In the genomic region with DNA sequence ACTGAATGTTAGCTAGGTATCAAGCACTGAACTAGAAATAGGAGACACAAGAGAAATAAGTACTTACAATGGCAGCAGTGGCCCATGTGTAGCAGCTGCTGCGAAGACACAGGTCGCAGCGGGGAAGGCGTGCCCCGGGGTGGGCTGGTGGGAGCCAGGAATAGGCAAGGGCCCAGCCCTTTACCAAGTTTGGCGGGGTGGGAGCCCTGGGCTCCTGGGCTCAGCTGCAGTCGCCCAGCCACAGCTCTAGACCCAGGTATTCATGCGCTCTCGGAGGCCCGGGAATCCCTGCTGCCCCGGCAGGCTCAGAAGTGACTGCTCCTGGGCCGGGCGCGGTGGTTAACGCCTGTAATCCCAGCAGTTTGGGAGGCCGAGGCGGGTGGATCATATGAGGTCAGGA, we compare ENCODE assay signal across 1 cellular context.
TF ChIP-seq lines count a peak whose summit lies in the region.

No MANE protein-coding gene starts in this region.

TF ChIP-seq in SK-N-SH, 30 proteins besides CTCF, POLR2A, EP300 and RAD21 (continued from another document):
- TF ChIP-seq, protein P1, sequence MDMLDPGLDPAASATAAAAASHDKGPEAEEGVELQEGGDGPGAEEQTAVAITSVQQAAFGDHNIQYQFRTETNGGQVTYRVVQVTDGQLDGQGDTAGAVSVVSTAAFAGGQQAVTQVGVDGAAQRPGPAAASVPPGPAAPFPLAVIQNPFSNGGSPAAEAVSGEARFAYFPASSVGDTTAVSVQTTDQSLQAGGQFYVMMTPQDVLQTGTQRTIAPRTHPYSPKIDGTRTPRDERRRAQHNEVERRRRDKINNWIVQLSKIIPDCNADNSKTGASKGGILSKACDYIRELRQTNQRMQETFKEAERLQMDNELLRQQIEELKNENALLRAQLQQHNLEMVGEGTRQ (IDR thresholded peaks at IDR 0.05; ENCODE audit: borderline replicate concordance, low read depth, low read length), result no peak
- TF ChIP-seq, protein P2, sequence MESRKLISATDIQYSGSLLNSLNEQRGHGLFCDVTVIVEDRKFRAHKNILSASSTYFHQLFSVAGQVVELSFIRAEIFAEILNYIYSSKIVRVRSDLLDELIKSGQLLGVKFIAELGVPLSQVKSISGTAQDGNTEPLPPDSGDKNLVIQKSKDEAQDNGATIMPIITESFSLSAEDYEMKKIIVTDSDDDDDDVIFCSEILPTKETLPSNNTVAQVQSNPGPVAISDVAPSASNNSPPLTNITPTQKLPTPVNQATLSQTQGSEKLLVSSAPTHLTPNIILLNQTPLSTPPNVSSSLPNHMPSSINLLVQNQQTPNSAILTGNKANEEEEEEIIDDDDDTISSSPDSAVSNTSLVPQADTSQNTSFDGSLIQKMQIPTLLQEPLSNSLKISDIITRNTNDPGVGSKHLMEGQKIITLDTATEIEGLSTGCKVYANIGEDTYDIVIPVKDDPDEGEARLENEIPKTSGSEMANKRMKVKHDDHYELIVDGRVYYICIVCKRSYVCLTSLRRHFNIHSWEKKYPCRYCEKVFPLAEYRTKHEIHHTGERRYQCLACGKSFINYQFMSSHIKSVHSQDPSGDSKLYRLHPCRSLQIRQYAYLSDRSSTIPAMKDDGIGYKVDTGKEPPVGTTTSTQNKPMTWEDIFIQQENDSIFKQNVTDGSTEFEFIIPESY (IDR thresholded peaks at IDR 0.05; ENCODE audit: borderline replicate concordance, low read depth), result no peak
- no peak for TF ChIP-seq YY1 (IDR thresholded peaks at IDR 0.05; ENCODE audit: low read depth)
- TF ChIP-seq GATA2 (CRISPR knock-in tag; IDR thresholded peaks at IDR 0.05), result no peak
- no peak for TF ChIP-seq REST (IDR thresholded peaks at IDR 0.05; ENCODE audit: low read depth, low read length)
- TF ChIP-seq CHD2 (IDR thresholded peaks at IDR 0.05; ENCODE audit: low read length, partially characterized antibody), result no peak
- TF ChIP-seq RCOR1 (IDR thresholded peaks at IDR 0.05; ENCODE audit: low read length), result no peak
- TF ChIP-seq TEAD4 (IDR thresholded peaks at IDR 0.05; ENCODE audit: borderline replicate concordance, insufficient read depth), result no peak
- TF ChIP-seq FOSL2 (IDR thresholded peaks at IDR 0.05; ENCODE audit: borderline replicate concordance, low read depth), result no peak
- no peak for TF ChIP-seq SIN3A (IDR thresholded peaks at IDR 0.05; ENCODE audit: borderline replicate concordance, low read depth, low read length)
- TF ChIP-seq FOXM1 (IDR thresholded peaks at IDR 0.05; ENCODE audit: low read depth), result no peak
- no peak for TF ChIP-seq RFX5 (IDR thresholded peaks at IDR 0.05; ENCODE audit: low read length)
- TF ChIP-seq SMC3 (IDR thresholded peaks at IDR 0.05; ENCODE audit: low read depth, low read length), result no peak
- TF ChIP-seq MXI1 (IDR thresholded peaks at IDR 0.05; ENCODE audit: low read depth, low read length), result no peak
- no peak for TF ChIP-seq EZH2phosphoT487 (IDR thresholded peaks at IDR 0.05; ENCODE audit: borderline replicate concordance, low read depth)
- TF ChIP-seq GABPA (IDR thresholded peaks at IDR 0.05; ENCODE audit: low read depth), result no peak
- TF ChIP-seq, protein P3, sequence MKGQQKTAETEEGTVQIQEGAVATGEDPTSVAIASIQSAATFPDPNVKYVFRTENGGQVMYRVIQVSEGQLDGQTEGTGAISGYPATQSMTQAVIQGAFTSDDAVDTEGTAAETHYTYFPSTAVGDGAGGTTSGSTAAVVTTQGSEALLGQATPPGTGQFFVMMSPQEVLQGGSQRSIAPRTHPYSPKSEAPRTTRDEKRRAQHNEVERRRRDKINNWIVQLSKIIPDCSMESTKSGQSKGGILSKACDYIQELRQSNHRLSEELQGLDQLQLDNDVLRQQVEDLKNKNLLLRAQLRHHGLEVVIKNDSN (IDR thresholded peaks at IDR 0.05; ENCODE audit: borderline replicate concordance, low read depth), result no peak
